Comparison of ENCODE assay signal across 8 cellular contexts in genomic region chr12:116708826-116709756, GRCh38. TPM values are rescaled to one million over a fixed set of nuclear protein-coding genes. Genes with fewer than 3 reads are reported as not detected.
DNase-seq lines count a peak whose midpoint lies in the region; ATAC-seq and TF ChIP-seq lines count a peak whose summit lies in the region.

No MANE protein-coding gene starts in this region.

- no peak overlapping the region for H3K4me3 ChIP-seq in HFF-Myc (replicated peaks; ENCODE audit: low read depth, low read length)
- peak overlapping the region; percentile 29 to 66 (median 50) for H3K4me3 ChIP-seq in dorsolateral prefrontal cortex

- H3K27me3 ChIP-seq in CD4-positive, alpha-beta T cell (ENCODE audit: control insufficient read depth, insufficient read depth, low read length) = no peaks in the 10 kb centered on the region
- H3K27me3 ChIP-seq in dorsolateral prefrontal cortex = no peaks in the 10 kb centered on the region

- CTCF ChIA-PET in CD4-positive, alpha-beta T cell (lab: Charles Lee) = interaction anchor here (1.1 to 1.5 kb wide), 6 partner anchors 9 to 711 kb away, joined by 3 to 7 read pairs (median 4); no protein-coding TSS in a partner anchor
- CTCF ChIA-PET in activated CD4-positive, alpha-beta memory T cell treated with anti-CD3 and anti-CD28 coated beads for 36 hours (lab: Charles Lee) = interaction anchor here (0.5 to 2.1 kb wide), 26 partner anchors 9 to 791 kb away, joined by 3 to 13 read pairs (median 4); no protein-coding TSS in a partner anchor

- peak; percentile 89 for ATAC-seq in CD4-positive, alpha-beta T cell (ENCODE audit: poor library complexity)

- H3K4me3 Mint-ChIP-seq in CD4-positive, alpha-beta T cell = no peak overlapping the region
- H3K4me3 Mint-ChIP-seq in activated CD4-positive, alpha-beta memory T cell treated with anti-CD3 and anti-CD28 coated beads for 36 hours = no peak overlapping the region
- peak overlapping the region; percentile 1 for H3K4me3 Mint-ChIP-seq in mesothelial cell of epicardium

- intact Hi-C loops in CD4-positive, alpha-beta T cell (cut with DNase I, micrococcal nuclease) = loop anchor here (1.0 to 5.0 kb wide), 5 partner anchors 567 to 711 kb away; no protein-coding TSS in a partner anchor
- intact Hi-C loops in activated CD4-positive, alpha-beta memory T cell treated with anti-CD3 and anti-CD28 coated beads for 36 hours (cut with micrococcal nuclease) = loop anchor here (1.0 to 10.0 kb wide), 3 partner anchors 173 to 714 kb away; no protein-coding TSS in a partner anchor
- intact Hi-C loops in dorsolateral prefrontal cortex (cut with DNase I) = loop anchor here (2.0 to 10.0 kb wide), 6 partner anchors 30 to 694 kb away; partner anchors contain the start of genes MED13L (in 2 of the 2), RNFT2 (in 1 of the 2) and SPRING1 (in 1 of the 2)

- H3K36me3 Mint-ChIP-seq in CD4-positive, alpha-beta T cell (ENCODE audit: low read depth) = peaks cover 8% of the 10 kb centered on the region
- no peaks in the 10 kb centered on the region for H3K36me3 Mint-ChIP-seq in activated CD4-positive, alpha-beta memory T cell treated with anti-CD3 and anti-CD28 coated beads for 36 hours
- no peaks in the 10 kb centered on the region for H3K36me3 Mint-ChIP-seq in mesothelial cell of epicardium

- H3K9me3 Mint-ChIP-seq in CD4-positive, alpha-beta T cell = no peaks in the 10 kb centered on the region
- no peaks in the 10 kb centered on the region for H3K9me3 Mint-ChIP-seq in activated CD4-positive, alpha-beta memory T cell treated with anti-CD3 and anti-CD28 coated beads for 36 hours
- no peaks in the 10 kb centered on the region for H3K9me3 Mint-ChIP-seq in mesothelial cell of epicardium

- H3K4me1 Mint-ChIP-seq in CD4-positive, alpha-beta T cell (ENCODE audit: low read depth) = peaks cover 14% of the 10 kb centered on the region
- peaks cover 7% of the 10 kb centered on the region for H3K4me1 Mint-ChIP-seq in activated CD4-positive, alpha-beta memory T cell treated with anti-CD3 and anti-CD28 coated beads for 36 hours (ENCODE audit: low read depth)
- H3K4me1 Mint-ChIP-seq in mesothelial cell of epicardium = peaks cover 24% of the 10 kb centered on the region

- peak; percentile 16 to 54 (median 39) for DNase-seq in CD4-positive, alpha-beta T cell
- DNase-seq in HFF-Myc (ENCODE audit: extremely low read depth, low read depth) (peak; percentile 36), NCI-H524 treated with DMSO at 0.1 percent for 48 hours (lab: John Stamatoyannopoulos, UW) (peak; percentile 64), dorsolateral prefrontal cortex (peak; percentile 75 to 97 (median 90)), mesothelial cell of epicardium (ENCODE audit: low spot score in 2 of 2, unreplicated experiment in 2 of 2) (no peak), cortex of kidney (lab: John Stamatoyannopoulos, UW) (no peak)
- peak; percentile 64 for DNase-seq in activated CD4-positive, alpha-beta memory T cell treated with anti-CD3 and anti-CD28 coated beads for 36 hours
- DNase-seq in stimulated activated naive CD4-positive, alpha-beta T cell treated with Interleukin-2 at 50 U/mL for 16 hours (lab: John Stamatoyannopoulos, UW) = peak; percentile 19

- no peaks in the 10 kb centered on the region for H3K9me3 ChIP-seq in CD4-positive, alpha-beta T cell (ENCODE audit: control insufficient read depth, low read length)

- no peak overlapping the region for H3K27ac ChIP-seq in CD4-positive, alpha-beta T cell (ENCODE audit: low read depth, low read length)
- H3K27ac ChIP-seq in dorsolateral prefrontal cortex = peak overlapping the region in 57 of 59 donors; percentile 21 to 95 (median 84)

- peaks cover 9% of the 10 kb centered on the region for H3K27me3 Mint-ChIP-seq in CD4-positive, alpha-beta T cell
- H3K27me3 Mint-ChIP-seq in activated CD4-positive, alpha-beta memory T cell treated with anti-CD3 and anti-CD28 coated beads for 36 hours = no peaks in the 10 kb centered on the region
- peaks cover 23% of the 10 kb centered on the region for H3K27me3 Mint-ChIP-seq in mesothelial cell of epicardium (ENCODE audit: low read depth)

- peak; percentile 76 for TF ChIP-seq CTCF in CD4-positive, alpha-beta T cell (IDR thresholded peaks at IDR 0.05)
- TF ChIP-seq CTCF in HFF-Myc (IDR thresholded peaks at IDR 0.05; ENCODE audit: low read depth, low read length, missing control alignments) (peak; percentile 60), dorsolateral prefrontal cortex (IDR thresholded peaks at IDR 0.05 in 54 of 56, conservative IDR thresholded peaks at IDR 0.05 in 2 of 56; ENCODE audit: low read depth in 1 of 56, partially characterized antibody in 56 of 56) (peak; percentile 61 to 95 (median 84)), mesothelial cell of epicardium (IDR thresholded peaks at IDR 0.05; ENCODE audit: unreplicated experiment) (peak; percentile 36)

- H3K27ac Mint-ChIP-seq in CD4-positive, alpha-beta T cell = no peak overlapping the region
- no peak overlapping the region for H3K27ac Mint-ChIP-seq in activated CD4-positive, alpha-beta memory T cell treated with anti-CD3 and anti-CD28 coated beads for 36 hours
- H3K27ac Mint-ChIP-seq in mesothelial cell of epicardium = no peak overlapping the region

- POLR2A ChIA-PET in CD4-positive, alpha-beta T cell (lab: Charles Lee) = interaction anchor here (0.8 to 1.2 kb wide), 2 partner anchors 9 to 568 kb away, joined by 3 read pairs; no protein-coding TSS in a partner anchor
- POLR2A ChIA-PET in activated CD4-positive, alpha-beta memory T cell treated with anti-CD3 and anti-CD28 coated beads for 36 hours (lab: Charles Lee) = interaction anchor here (0.6 kb wide), 2 partner anchors 172 to 472 kb away, joined by 3 read pairs; partner anchors contain the start of gene HRK

RNA-seq across cellular contexts. Expression of gene SPRING1, which starts 28.8 kb away (rescaled TPM):
- 1 to 10 TPM; 7.6 to 7.8 TPM for total RNA-seq in CD4-positive, alpha-beta T cell
- 10 to 100 TPM; 20.9 to 24.3 TPM for total RNA-seq in activated CD4-positive, alpha-beta memory T cell treated with anti-CD3 and anti-CD28 coated beads for 36 hours
- total RNA-seq in dorsolateral prefrontal cortex (10 to 100 TPM; 30.7 to 74.8 (median 44.1) TPM), mesothelial cell of epicardium (34.3 to 36.2 TPM (median 35.8 TPM) in 3 replicates)

RNA-seq across cellular contexts. Expression of gene RNFT2, which starts 29.0 kb away (rescaled TPM):
- total RNA-seq in CD4-positive, alpha-beta T cell = 1 to 10 TPM; 4.9 to 6.0 TPM
- 10 to 100 TPM; 15.8 to 15.9 TPM for total RNA-seq in activated CD4-positive, alpha-beta memory T cell treated with anti-CD3 and anti-CD28 coated beads for 36 hours
- total RNA-seq in dorsolateral prefrontal cortex (10 to 100 TPM; 30.4 to 86.7 (median 60.1) TPM), mesothelial cell of epicardium (27.7 to 33.2 TPM (median 32.5 TPM) in 3 replicates)

Comparison
In these comparisons a context has a peak if more than half of its experiments do, and no peak if none do; other contexts are left out.
1. DNase-seq: peak in CD4-positive, alpha-beta T cell (10 of 10), HFF-Myc (single experiment), NCI-H524 treated with DMSO at 0.1 percent for 48 hours (single experiment), activated CD4-positive, alpha-beta memory T cell treated with anti-CD3 and anti-CD28 coated beads for 36 hours (single experiment), dorsolateral prefrontal cortex (10 of 10) and stimulated activated naive CD4-positive, alpha-beta T cell treated with Interleukin-2 at 50 U/mL for 16 hours (single experiment); none in mesothelial cell of epicardium (0 of 2) and cortex of kidney (single experiment).
2. Peak in every context shown above with its lines, with median percentiles within 50 percentile points of each other: CTCF ChIP-seq.